Comparison of ENCODE assay signal across 31 cellular contexts in the genomic region with DNA sequence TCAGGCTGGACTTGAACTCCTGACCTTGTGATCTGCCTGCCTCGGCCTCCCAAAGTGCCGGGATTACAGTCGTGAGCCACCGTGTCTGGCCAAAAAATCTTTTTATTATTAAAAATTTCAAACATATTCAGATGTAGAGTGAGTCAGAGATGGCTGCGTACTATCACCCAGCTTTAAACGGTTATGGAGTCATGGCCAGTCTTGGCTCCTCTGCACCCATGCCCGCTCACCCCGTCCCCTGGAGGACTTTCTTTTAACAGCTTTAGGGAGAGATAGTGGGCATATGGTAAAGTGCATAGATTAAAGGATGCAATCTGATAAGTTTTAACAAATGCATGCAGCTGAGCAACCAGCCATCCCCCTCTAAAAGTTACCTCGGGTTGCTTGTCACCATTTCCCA. TPM values are rescaled to one million over a fixed set of nuclear protein-coding genes. Genes with fewer than 3 reads are reported as not detected.
"Had no signal": no experiment of that assay in that cellular context is flagged by ENCODE, and none has a peak within 500 bp of the region (broad histone marks: within the 10 kb centered on the region; RNA-seq: fewer than 3 reads in every experiment).

No MANE protein-coding gene starts in this region.

- DNase-seq: activated CD4-positive, alpha-beta memory T cell treated with anti-CD3 and anti-CD28 coated beads, Interleukin-2, amount 10 ng/mL, durations not matched to agents 7 days and 5 days; activated CD4-positive, alpha-beta T cell treated with anti-CD3 and anti-CD28 coated beads for 1 hour; activated CD4-positive, alpha-beta T cell treated with anti-CD3 and anti-CD28 coated beads for 36 hours; activated CD4-positive, alpha-beta T cell treated with anti-CD3 and anti-CD28 coated beads for 48 hours; activated CD4-positive, alpha-beta T cell treated with anti-CD3 and anti-CD28 coated beads, Interleukin-2, amount 10 ng/mL, durations not matched to agents 7 days and 5 days; activated CD4-positive, alpha-beta T cell treated with anti-CD3 and anti-CD28 coated beads, Interleukin-2, amount 50 U/mL, for 48 hours; activated CD4-positive, CD25-positive, alpha-beta regulatory T cell; activated CD8-positive, alpha-beta memory T cell treated with anti-CD3 and anti-CD28 coated beads for 24 hours; activated CD8-positive, alpha-beta memory T cell treated with anti-CD3 and anti-CD28 coated beads, Interleukin-2, amount 10 ng/mL, durations not matched to agents 7 days and 5 days; activated CD8-positive, alpha-beta memory T cell treated with anti-CD3 and anti-CD28 coated beads, Interleukin-2, amount 50 U/mL, for 48 hours; activated CD8-positive, alpha-beta T cell treated with anti-CD3 and anti-CD28 coated beads, Interleukin-2, amount 10 ng/mL, durations not matched to agents 7 days and 5 days; activated effector memory CD4-positive, alpha-beta T cell treated with Interleukin-2 at 50 U/mL for 16 hours; activated gamma-delta T cell; activated naive CD4-positive, alpha-beta T cell treated with anti-CD3 and anti-CD28 coated beads, Interleukin-2, amount 10 ng/mL, durations not matched to agents 7 days and 5 days; activated naive CD4-positive, alpha-beta T cell treated with Interleukin-2 at 50 U/mL for 16 hours; activated naive CD8-positive, alpha-beta T cell treated with anti-CD3 and anti-CD28 coated beads, Interleukin-2, amount 10 ng/mL, durations not matched to agents 7 days and 5 days; activated naive CD8-positive, alpha-beta T cell treated with anti-CD3 and anti-CD28 coated beads, Interleukin-2, amount 50 U/mL, for 24 hours; activated T-cell treated with anti-CD3 and anti-CD28 coated beads, Interleukin-2, amount 50 U/mL, for 24 hours; activated T-cell treated with anti-CD3 and anti-CD28 coated beads, Interleukin-2, amount 50 U/mL, for 48 hours; amygdala; anterior cingulate cortex; body of pancreas; brain microvascular endothelial cell; central memory CD4-positive, alpha-beta T cell; T-cell; T-helper 17 cell; T-helper 9 cell had no signal

- H3K4me1 ChIP-seq: body of pancreas had no signal

- H3K9me3 ChIP-seq: body of pancreas, breast epithelium had no signal

- H3K27me3 ChIP-seq: body of pancreas, brain microvascular endothelial cell, breast epithelium had no signal

- ATAC-seq: activated CD4-positive, alpha-beta T cell treated with anti-CD3 and anti-CD28 coated beads for 36 hours; activated CD4-positive, CD25-positive, alpha-beta regulatory T cell treated with anti-CD3 and anti-CD28 coated beads, Interleukin-2, amount 50 U/mL, for 24 hours; activated CD8-positive, alpha-beta memory T cell treated with anti-CD3 and anti-CD28 coated beads, Interleukin-2, amount 10 ng/mL, durations not matched to agents 7 days and 5 days; activated CD8-positive, alpha-beta T cell treated with anti-CD3 and anti-CD28 coated beads, Interleukin-2, amount 10 ng/mL, durations not matched to agents 7 days and 5 days; activated naive CD8-positive, alpha-beta T cell treated with anti-CD3 and anti-CD28 coated beads, Interleukin-2, amount 50 U/mL, for 24 hours; body of pancreas; T-cell; T-helper 17 cell; WTC11 had no signal

- H3K27ac ChIP-seq: body of pancreas, brain microvascular endothelial cell, breast epithelium, VCaP had no signal

- H3K36me3 ChIP-seq: brain microvascular endothelial cell, breast epithelium had no signal

- H3K4me3 ChIP-seq: body of pancreas, breast epithelium had no signal

RNA-seq across cellular contexts. Expression of gene TNFRSF8, which starts 51.8 kb away (rescaled TPM):
- total RNA-seq: body of pancreas had no signal
